ENCODE assay signal across 8 cellular contexts in genomic region chr6:99589290-99589672, GRCh38. TPM values are rescaled to one million over a fixed set of nuclear protein-coding genes. Genes with fewer than 3 reads are reported as not detected.
A peak's percentile ranks its signal among the peaks of the same experiment; 100 is the strongest.
DNase-seq lines count a peak whose midpoint lies in the region; ATAC-seq and TF ChIP-seq lines count a peak whose summit lies in the region.

No MANE protein-coding gene starts in this region.

- ATAC-seq in GM18517 (IDR thresholded peaks at IDR 0.05; ENCODE audit: unreplicated experiment) (peak; percentile 12), HG03066 (IDR thresholded peaks at IDR 0.05; ENCODE audit: low read depth, unreplicated experiment) (peak; percentile 39), left ventricle myocardium superior (peak; percentile 38)

- no peak overlapping the region for H2AFZ ChIP-seq in ACC112 (ENCODE audit: low read length, unreplicated experiment)

- no peaks in the 10 kb centered on the region for H3K9me3 ChIP-seq in skeletal muscle tissue (ENCODE audit: control insufficient read depth in 3 of 3, low read length in 3 of 3)

- intact Hi-C loops in left ventricle myocardium superior (cut with micrococcal nuclease), result loop anchor here (10.0 kb wide), 1 partner anchor 156 kb away; no protein-coding TSS in a partner anchor

- H3K9ac ChIP-seq in skeletal muscle tissue (ENCODE audit: low read depth in 1 of 3, low read length in 3 of 3), result peak overlapping the region in 2 of 3 donors; percentile 50 to 53

- no peaks in the 10 kb centered on the region for H3K36me3 ChIP-seq in ACC112 (ENCODE audit: insufficient read depth, low read length)
- no peaks in the 10 kb centered on the region for H3K36me3 ChIP-seq in skeletal muscle tissue (ENCODE audit: control insufficient read depth in 3 of 3, insufficient read depth in 3 of 3, low read length in 3 of 3)

- DNase-seq in left ventricle myocardium superior, result no peak
- no peak for DNase-seq in globus pallidus (ENCODE audit: low spot score)
- no peak for DNase-seq in NAMALWA (ENCODE audit: low spot score)

- H3K4me3 ChIP-seq in ACC112 (ENCODE audit: low read depth, low read length) (peak overlapping the region; percentile 76), skeletal muscle tissue (ENCODE audit: low read length in 3 of 3) (peak overlapping the region; percentile 56 to 78 (median 74))

- H3K27me3 ChIP-seq in ACC112 (ENCODE audit: insufficient read depth, low read length) (peaks cover 88% of the 10 kb centered on the region), skeletal muscle tissue (ENCODE audit: control insufficient read depth in 3 of 3, insufficient read depth in 3 of 3, low read length in 3 of 3) (peaks cover 59 to 68% (median 65%) of the 10 kb centered on the region in 3 donors)

- H3K79me2 ChIP-seq in ACC112 (ENCODE audit: control insufficient read depth, insufficient read depth, low read length, unreplicated experiment), result no peaks in the 10 kb centered on the region

- H3K4me1 ChIP-seq in ACC112 (ENCODE audit: control insufficient read depth, insufficient read depth, low read length, unreplicated experiment), result no peaks in the 10 kb centered on the region
- peaks cover 14 to 23% (median 22%) of the 10 kb centered on the region in 3 donors for H3K4me1 ChIP-seq in skeletal muscle tissue (ENCODE audit: control insufficient read depth in 3 of 3, insufficient read depth in 3 of 3, low read length in 3 of 3)

- H3K27ac ChIP-seq in ACC112 (ENCODE audit: low read depth, low read length), result no peak overlapping the region
- peak overlapping the region; percentile 86 for H3K27ac ChIP-seq in VCaP
- no peak overlapping the region for H3K27ac ChIP-seq in skeletal muscle tissue (ENCODE audit: low read depth, low read length)

- TF ChIP-seq CTCF in VCaP (conservative IDR thresholded peaks at IDR 0.05), result no peak

RNA-seq across cellular contexts. Expression of gene PRDM13, which starts 17.4 kb away (rescaled TPM):
- not detected for total RNA-seq in left ventricle myocardium superior
- total RNA-seq in skeletal muscle tissue, result not detected

RNA-seq across cellular contexts. Expression of gene CCNC, which starts 20.8 kb away (rescaled TPM):
- total RNA-seq in left ventricle myocardium superior (16.9 TPM), skeletal muscle tissue (38.1 TPM)
